Comparison of ENCODE assay signal across 8 cellular contexts in the genomic region with DNA sequence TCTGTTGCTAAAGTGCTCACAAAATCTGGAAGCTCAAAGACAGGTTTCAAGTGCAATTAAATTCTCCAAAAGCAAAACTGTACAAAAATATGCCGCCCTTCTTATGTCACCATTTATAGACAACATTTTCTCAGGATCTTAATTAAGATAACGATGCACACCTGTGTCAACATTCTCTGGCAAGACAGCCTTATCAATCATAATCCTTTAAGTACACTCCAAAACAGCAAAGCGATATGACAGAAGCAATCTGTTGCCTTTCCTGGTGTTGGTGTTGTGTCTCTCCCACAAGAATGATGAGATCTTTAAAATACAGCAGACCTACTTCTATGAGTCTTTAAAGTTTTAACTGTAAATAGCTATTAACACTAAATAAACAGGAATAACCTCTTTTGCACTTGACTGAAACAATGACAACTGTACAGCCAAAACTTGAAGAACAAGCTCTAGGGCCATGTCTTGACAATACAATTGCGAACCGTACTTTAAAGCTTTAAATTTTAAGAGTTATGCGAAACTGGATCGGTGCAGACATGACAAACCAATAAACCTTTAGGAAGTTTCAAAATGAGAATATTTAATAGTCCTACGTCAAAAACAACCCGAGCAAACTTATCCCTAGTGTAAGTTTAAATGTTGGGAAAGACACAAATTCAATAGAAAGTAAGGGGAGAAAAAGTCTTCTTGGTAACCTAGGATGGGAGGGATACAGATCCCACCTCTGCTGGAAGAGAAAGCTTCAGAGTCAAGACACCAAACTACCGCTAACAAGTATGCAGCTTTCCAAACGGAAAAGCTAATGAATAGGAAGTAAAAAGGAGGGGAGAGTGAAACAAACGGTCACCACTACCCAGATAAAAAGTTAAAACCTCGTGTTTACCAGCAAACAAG. TPM values are rescaled to one million over a fixed set of nuclear protein-coding genes. Genes with fewer than 3 reads are reported as not detected.
DNase-seq lines count a peak whose midpoint lies in the region; ATAC-seq, FAIRE-seq and TF ChIP-seq lines count a peak whose summit lies in the region.

No MANE protein-coding gene starts in this region.

- peak overlapping the region; percentile 67 for H3K27ac Mint-ChIP-seq in progenitor cell of endocrine pancreas

- DNase-seq in GM12892 (ENCODE audit: insufficient read length) (no peak), NCI-H1930 (lab: John Stamatoyannopoulos, UW) (peak; percentile 38 to 51), coronary artery (ENCODE audit: low spot score) (no peak), progenitor cell of endocrine pancreas (ENCODE audit: low spot score, unreplicated experiment) (no peak), DMS114 treated with DMSO at 0.1 percent for 48 hours (lab: John Stamatoyannopoulos, UW; ENCODE audit: unreplicated experiment) (no peak), mucosa of descending colon (no peak), middle frontal gyrus (ENCODE audit: extremely low spot score, low spot score) (no peak)

- ATAC-seq in mucosa of descending colon (no peak), HG02588 (IDR thresholded peaks at IDR 0.05; ENCODE audit: unreplicated experiment) (no peak)

- no peaks in the 10 kb centered on the region for H3K36me3 Mint-ChIP-seq in progenitor cell of endocrine pancreas (ENCODE audit: insufficient read depth)

- no peak for TF ChIP-seq POLR2A in GM12892 (IDR thresholded peaks at IDR 0.05; ENCODE audit: low read depth, low read length)

- peak overlapping the region; percentile 92 to 95 for H3K27ac ChIP-seq in coronary artery

- no peaks in the 10 kb centered on the region for H3K36me3 ChIP-seq in mucosa of descending colon (ENCODE audit: low read depth)

- TF ChIP-seq CTCF in coronary artery (IDR thresholded peaks at IDR 0.05) (no peak), progenitor cell of endocrine pancreas (IDR thresholded peaks at IDR 0.05; ENCODE audit: unreplicated experiment) (no peak), mucosa of descending colon (IDR thresholded peaks at IDR 0.05) (no peak)

- peaks cover 15% of the 10 kb centered on the region for H3K4me1 ChIP-seq in mucosa of descending colon (ENCODE audit: low read depth)

- peak overlapping the region; percentile 80 for H3K4me3 ChIP-seq in coronary artery
- H3K4me3 ChIP-seq in mucosa of descending colon = no peak overlapping the region

- H3K27me3 Mint-ChIP-seq in progenitor cell of endocrine pancreas = peaks cover 34% of the 10 kb centered on the region

- FAIRE-seq in GM12892 (lab: Jason Lieb, UNC) = peak; percentile 21

- H3K9me3 ChIP-seq in mucosa of descending colon = no peaks in the 10 kb centered on the region

- H3K4me3 Mint-ChIP-seq in progenitor cell of endocrine pancreas (ENCODE audit: low read depth) = peak overlapping the region; percentile 80

- intact Hi-C loops in mucosa of descending colon (cut with DNase I, micrococcal nuclease) = no loop called here

- no peaks in the 10 kb centered on the region for H3K9me3 Mint-ChIP-seq in progenitor cell of endocrine pancreas (ENCODE audit: low read depth)

- H3K4me1 Mint-ChIP-seq in progenitor cell of endocrine pancreas (ENCODE audit: low read depth) = peaks cover 30% of the 10 kb centered on the region

RNA-seq across cellular contexts. Expression of gene IRX5, which starts 3.3 kb away (rescaled TPM):
- not detected for polyA plus RNA-seq in GM12892 (2012; ENCODE audit: missing spikeins)
- total RNA-seq in progenitor cell of endocrine pancreas = 1.2 and 1.6 TPM in 2 replicates
- not detected for total RNA-seq in mucosa of descending colon

Comparison
In these comparisons a context has a peak if more than half of its experiments do, and no peak if none do; other contexts are left out.
1. DNase-seq: peak in NCI-H1930 (2 of 2); none in GM12892 (single experiment), coronary artery (single experiment), progenitor cell of endocrine pancreas (single experiment), DMS114 treated with DMSO at 0.1 percent for 48 hours (single experiment), mucosa of descending colon (0 of 3) and middle frontal gyrus (single experiment).